21 cellular contexts compared by ENCODE assay signal in genomic region chr3:172176385-172176784, GRCh38.
DNase-seq lines count a peak whose midpoint lies in the region; ATAC-seq and TF ChIP-seq lines count a peak whose summit lies in the region.
"Had no signal": no experiment of that assay in that cellular context is flagged by ENCODE, and none has a peak within 500 bp of the region (broad histone marks: within the 10 kb centered on the region; RNA-seq: fewer than 3 reads in every experiment).

No MANE protein-coding gene starts in this region.

- no peaks in the 10 kb centered on the region for H4K20me1 ChIP-seq in H9 (ENCODE audit: control insufficient read depth, insufficient read depth, insufficient read length)

- no peak overlapping the region for H3K4me2 ChIP-seq in H9 (ENCODE audit: insufficient read depth, insufficient read length, low read length)

- H2BK5ac ChIP-seq in H9 (ENCODE audit: insufficient read length, low read length) = no peak overlapping the region

- H3K18ac ChIP-seq in H9 (ENCODE audit: insufficient read length, low read depth, low read length) = no peak overlapping the region

- WGBS in H9 (ENCODE audit: extremely low coverage, insufficient read length, low lambda C conversion rate) = no CpG with 5 or more reads among the region's 1 CpG
- 73% methylated on average over 1 of the region's 1 CpG for WGBS in right lobe of liver (ENCODE audit: insufficient coverage, low coverage, low lambda C conversion rate, missing lambda C conversion rate)
- 37 to 52% (median 49%) methylated on average over 1 of the region's 1 CpG for WGBS in stomach, 5 donors

- TF ChIP-seq CTCF in H9 (conservative IDR thresholded peaks at IDR 0.05) (no peak), right lobe of liver (IDR thresholded peaks at IDR 0.05) (no peak), stomach (IDR thresholded peaks at IDR 0.05) (no peak), GM13976 (IDR thresholded peaks at IDR 0.05; ENCODE audit: borderline replicate concordance, control extremely low read depth, extremely low read depth, insufficient read depth, missing control alignments) (no peak)

- H3K9ac ChIP-seq in H9 (ENCODE audit: extremely low read depth, insufficient read length, low read length) (no peak overlapping the region), SK-N-MC (ENCODE audit: insufficient read length) (no peak overlapping the region)

- H3K27me3 ChIP-seq in H9 (ENCODE audit: insufficient read depth, low read length) = no peaks in the 10 kb centered on the region
- H3K27me3 ChIP-seq in right lobe of liver = no peaks in the 10 kb centered on the region
- no peaks in the 10 kb centered on the region for H3K27me3 ChIP-seq in stomach
- H3K27me3 ChIP-seq: BE2C, vagina had no signal

- H3K14ac ChIP-seq in H9 (ENCODE audit: insufficient read depth, low read length) = no peak overlapping the region

- no peak overlapping the region for H2AFZ ChIP-seq in H9 (ENCODE audit: low read length)

- H3K4ac ChIP-seq in H9 (ENCODE audit: low read depth, low read length) = no peak overlapping the region

- no peak overlapping the region for H4K91ac ChIP-seq in H9 (ENCODE audit: insufficient read length, low read depth, low read length)

- peaks cover 19% of the 10 kb centered on the region; the same call in 1 of the 2 replicates for H3K4me1 ChIP-seq in H9 (ENCODE audit: insufficient read depth, low read length)
- H3K4me1 ChIP-seq in right lobe of liver = peaks cover 2 to 62% (median 20%) of the 10 kb centered on the region in 4 donors
- peaks cover 17 to 86% (median 62%) of the 10 kb centered on the region in 4 donors for H3K4me1 ChIP-seq in stomach

- H3K56ac ChIP-seq in H9 (ENCODE audit: insufficient read length, low read depth, low read length) = no peak overlapping the region

- peaks cover 3 to 10% (median 3%) of the 10 kb centered on the region in 3 experiments; a peak in 4 of 7 replicates for H3K36me3 Mint-ChIP-seq in H9 (ENCODE audit: insufficient read depth in 1 of 3, low read depth in 3 of 3)

- H3K23ac ChIP-seq in H9 (ENCODE audit: insufficient read length, low read depth, low read length) = no peak overlapping the region

- TF ChIP-seq POLR2A in right lobe of liver (IDR thresholded peaks at IDR 0.05) = no peak
- no peak for TF ChIP-seq POLR2A in stomach (IDR thresholded peaks at IDR 0.05)

- TF ChIP-seq EP300 in stomach (IDR thresholded peaks at IDR 0.05) = no peak

- no peak overlapping the region for H3K27ac ChIP-seq in H9 (ENCODE audit: insufficient read length, low read depth, low read length)
- H3K27ac ChIP-seq in SK-N-MC = peak overlapping the region; percentile 64
- peak overlapping the region; percentile 16 to 73 (median 51) for H3K27ac ChIP-seq in right lobe of liver
- H3K27ac ChIP-seq in stomach = peak overlapping the region in 3 of 5 donors; percentile 54 to 69 (median 56)
- H3K27ac ChIP-seq: vagina had no signal

- no peaks in the 10 kb centered on the region for H3K36me3 ChIP-seq in SK-N-MC (ENCODE audit: insufficient read depth, low read length)
- H3K36me3 ChIP-seq in right lobe of liver = no peaks in the 10 kb centered on the region
- H3K36me3 ChIP-seq in stomach = no peaks in the 10 kb centered on the region
- H3K36me3 ChIP-seq: BE2C, vagina had no signal

- ATAC-seq in right lobe of liver (no peak), SK-N-SH treated with all-trans-retinoic acid at 6 μM for 48 hours (no peak)
- ATAC-seq: effector memory CD8-positive, alpha-beta T cell; GM12878; stimulated activated naive CD8-positive, alpha-beta T cell treated with anti-CD3 and anti-CD28 coated beads, Interleukin-15, amount 100 ng/mL, for 72 hours had no signal

- no peak overlapping the region for H2BK15ac ChIP-seq in H9 (ENCODE audit: low read depth, low read length)

- intact Hi-C loops in right lobe of liver (cut with DNase I) = no loop called here
- intact Hi-C loops in stomach (cut with DNase I; ENCODE audit: low total_unique reads) = no loop called here

- H2BK120ac ChIP-seq in H9 (ENCODE audit: low read depth, low read length, poor library complexity, severe bottlenecking) = no peak overlapping the region

- no peak for DNase-seq in H9
- no peak for DNase-seq in SK-N-MC (ENCODE audit: low read depth, low spot score)
- no peak for DNase-seq in right lobe of liver
- no peak for DNase-seq in stomach
- no peak for DNase-seq in activated naive CD4-positive, alpha-beta T cell treated with Interleukin-2 at 50 U/mL for 16 hours
- no peak for DNase-seq in GM13976 (ENCODE audit: low spot score)
- DNase-seq: activated CD4-positive, alpha-beta T cell treated with anti-CD3 and anti-CD28 coated beads for 4 hours; amniotic stem cell; BE2C; cerebellar nuclear complex; effector memory CD8-positive, alpha-beta T cell; GDM1; midbrain; NCI-H1436 treated with DMSO at 0.1 percent for 48 hours; NCI-H2227 treated with DMSO at 0.1 percent for 48 hours; occipital lobe; right cardiac atrium; stimulated activated naive CD8-positive, alpha-beta T cell treated with anti-CD3 and anti-CD28 coated beads, Interleukin-15, amount 100 ng/mL, for 72 hours had no signal

- peaks cover 4% of the 10 kb centered on the region for H3K23me2 ChIP-seq in H9 (ENCODE audit: insufficient read length, low read depth, low read length, poor library complexity, severe bottlenecking)

- no peak overlapping the region for H4K8ac ChIP-seq in H9 (replicated peaks; ENCODE audit: insufficient read length, low read depth, low read length)

- peak overlapping the region in 2 of 3 experiments; percentile 97 to 99; a peak in 4 of 7 replicates for H3K27ac Mint-ChIP-seq in H9
- H3K27ac Mint-ChIP-seq: stimulated activated naive CD8-positive, alpha-beta T cell treated with anti-CD3 and anti-CD28 coated beads, Interleukin-15, amount 100 ng/mL, for 72 hours had no signal

- H4K5ac ChIP-seq in H9 (ENCODE audit: insufficient read length, low read depth, low read length) = no peak overlapping the region

- no peaks in the 10 kb centered on the region for H3K9me3 ChIP-seq in H9 (ENCODE audit: control insufficient read depth, low read depth, low read length)
- H3K9me3 ChIP-seq in SK-N-MC (ENCODE audit: low read depth, low read length) = no peaks in the 10 kb centered on the region
- no peaks in the 10 kb centered on the region for H3K9me3 ChIP-seq in right lobe of liver
- no peaks in the 10 kb centered on the region for H3K9me3 ChIP-seq in stomach
- H3K9me3 ChIP-seq: BE2C, vagina had no signal

- in situ Hi-C loops in GM13976 (cut with MboI; ENCODE audit: low sequenced_read_pairs, unreplicated experiment) = no loop called here

- H3K79me1 ChIP-seq in H9 (ENCODE audit: insufficient read depth, low read depth, low read length, poor library complexity, severe bottlenecking) = peaks cover 3% of the 10 kb centered on the region

- no peak overlapping the region for H3K4me3 ChIP-seq in SK-N-MC
- no peak overlapping the region for H3K4me3 ChIP-seq in right lobe of liver
- H3K4me3 ChIP-seq in stomach = no peak overlapping the region
- H3K4me3 ChIP-seq: GM12878, vagina had no signal

- no peaks in the 10 kb centered on the region; a peak in 1 of 5 replicates for H3K9me3 Mint-ChIP-seq in H9
- H3K9me3 Mint-ChIP-seq: effector memory CD8-positive, alpha-beta T cell; stimulated activated naive CD8-positive, alpha-beta T cell treated with anti-CD3 and anti-CD28 coated beads, Interleukin-15, amount 100 ng/mL, for 72 hours had no signal

- no peak overlapping the region for H2BK20ac ChIP-seq in H9 (ENCODE audit: low read depth, low read length, poor library complexity, severe bottlenecking)

- no peaks in the 10 kb centered on the region for H3K27me3 Mint-ChIP-seq in H9 (ENCODE audit: low read depth)
- H3K27me3 Mint-ChIP-seq: effector memory CD8-positive, alpha-beta T cell; stimulated activated naive CD8-positive, alpha-beta T cell treated with anti-CD3 and anti-CD28 coated beads, Interleukin-15, amount 100 ng/mL, for 72 hours had no signal

- peaks cover 59 to 63% of the 10 kb centered on the region in 2 experiments for H3K4me1 Mint-ChIP-seq in H9

- H2BK12ac ChIP-seq in H9 (ENCODE audit: insufficient read length, low read depth, low read length) = no peak overlapping the region

- no peak overlapping the region for H3T11ph ChIP-seq in H9 (ENCODE audit: low read length)

- no peak overlapping the region for H2AK5ac ChIP-seq in H9 (ENCODE audit: insufficient read length, low read length)

- no peak overlapping the region; a peak in 1 of 5 replicates for H3K4me3 Mint-ChIP-seq in H9
- H3K4me3 Mint-ChIP-seq: effector memory CD8-positive, alpha-beta T cell; stimulated activated naive CD8-positive, alpha-beta T cell treated with anti-CD3 and anti-CD28 coated beads, Interleukin-15, amount 100 ng/mL, for 72 hours had no signal

- H3K79me2 ChIP-seq in H9 (ENCODE audit: insufficient read depth, low read length) = peaks cover 9% of the 10 kb centered on the region; the same call in 1 of the 2 replicates

TF ChIP-seq in SK-N-SH treated with all-trans-retinoic acid at 6 μM for 48 hours, 23 proteins besides CTCF, POLR2A, EP300 and RAD21 (continues in another document):
- TF ChIP-seq TOX (CRISPR knock-in tag; IDR thresholded peaks at IDR 0.05; ENCODE audit: borderline replicate concordance) (no peak), ARNTL (CRISPR knock-in tag; IDR thresholded peaks at IDR 0.05; ENCODE audit: borderline replicate concordance, low read depth) (no peak), ZNF70 (CRISPR knock-in tag; IDR thresholded peaks at IDR 0.05) (no peak), ZFP3 (CRISPR knock-in tag; IDR thresholded peaks at IDR 0.05) (no peak), ZC3H10 (CRISPR knock-in tag; IDR thresholded peaks at IDR 0.05) (no peak), GLIS3 (CRISPR knock-in tag; IDR thresholded peaks at IDR 0.05) (no peak)
- TF ChIP-seq, protein P1, sequence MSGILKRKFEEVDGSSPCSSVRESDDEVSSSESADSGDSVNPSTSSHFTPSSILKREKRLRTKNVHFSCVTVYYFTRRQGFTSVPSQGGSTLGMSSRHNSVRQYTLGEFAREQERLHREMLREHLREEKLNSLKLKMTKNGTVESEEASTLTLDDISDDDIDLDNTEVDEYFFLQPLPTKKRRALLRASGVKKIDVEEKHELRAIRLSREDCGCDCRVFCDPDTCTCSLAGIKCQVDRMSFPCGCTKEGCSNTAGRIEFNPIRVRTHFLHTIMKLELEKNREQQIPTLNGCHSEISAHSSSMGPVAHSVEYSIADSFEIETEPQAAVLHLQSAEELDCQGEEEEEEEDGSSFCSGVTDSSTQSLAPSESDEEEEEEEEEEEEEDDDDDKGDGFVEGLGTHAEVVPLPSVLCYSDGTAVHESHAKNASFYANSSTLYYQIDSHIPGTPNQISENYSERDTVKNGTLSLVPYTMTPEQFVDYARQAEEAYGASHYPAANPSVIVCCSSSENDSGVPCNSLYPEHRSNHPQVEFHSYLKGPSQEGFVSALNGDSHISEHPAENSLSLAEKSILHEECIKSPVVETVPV (CRISPR knock-in tag; IDR thresholded peaks at IDR 0.05) = no peak
